ENCODE assay signal across 8 cellular contexts in the genomic region with DNA sequence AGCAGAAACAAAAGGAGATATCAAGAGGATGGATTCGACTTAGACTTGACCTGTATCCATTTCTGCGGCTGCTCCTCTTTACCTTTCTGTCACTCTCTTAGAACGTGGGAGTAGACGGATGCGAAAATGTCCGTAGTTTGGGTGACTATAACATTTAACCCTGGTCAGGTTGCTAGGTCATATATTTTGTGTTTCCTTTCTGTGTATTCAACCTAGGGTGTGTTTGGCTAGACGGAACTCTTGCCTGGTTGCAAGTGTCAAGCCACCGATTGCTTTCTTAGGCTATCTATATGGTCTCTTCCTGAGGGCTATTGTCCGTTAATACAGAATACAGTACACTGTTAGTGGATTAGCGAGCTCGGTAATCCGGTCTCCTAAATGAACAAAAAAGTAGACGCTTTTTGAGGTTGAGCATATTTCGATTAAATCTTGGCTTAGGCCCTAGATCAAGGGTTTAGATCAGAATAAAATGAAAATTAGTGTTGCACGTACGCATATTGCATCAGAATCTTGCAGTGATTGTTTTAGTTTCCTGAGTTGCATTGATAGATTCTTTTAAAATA. TPM values are rescaled to one million over a fixed set of nuclear protein-coding genes. Genes with fewer than 3 reads are reported as not detected.
DNase-seq lines count a peak whose midpoint lies in the region; ATAC-seq and TF ChIP-seq lines count a peak whose summit lies in the region.

No MANE protein-coding gene starts in this region.

- peak overlapping the region; percentile 90 for H3K4me3 Mint-ChIP-seq in endodermal cell

- no peak overlapping the region for H3K4ac ChIP-seq in neuronal stem cell (ENCODE audit: low read length)

- no peak overlapping the region for H3K14ac ChIP-seq in neuronal stem cell (ENCODE audit: low read length)

- no peak overlapping the region for H4K91ac ChIP-seq in neuronal stem cell (ENCODE audit: low read depth, low read length, poor library complexity)

- H3K4me3 ChIP-seq in endodermal cell (ENCODE audit: low read length) (peak overlapping the region; percentile 95), neuronal stem cell (ENCODE audit: low read length in 2 of 2) (peak overlapping the region; percentile 91 to 98)

- DNase-seq in NCI-H510A treated with DMSO at 0.1 percent for 48 hours (lab: John Stamatoyannopoulos, UW) = peak; percentile 49
- DNase-seq in NCI-H510A (lab: John Stamatoyannopoulos, UW) = no peak
- peak; percentile 63 for DNase-seq in RKO (ENCODE audit: low spot score)
- DNase-seq in endodermal cell = peak; percentile 48
- peak; percentile 2 for DNase-seq in neuronal stem cell (ENCODE audit: low spot score)
- no peak for DNase-seq in stimulated activated CD4-positive, alpha-beta T cell treated with anti-CD3 and anti-CD28 coated beads, Interleukin-4, amount 100 ng/mL, for 1 hour
- no peak for DNase-seq in cortex of kidney (lab: John Stamatoyannopoulos, UW)

- H3K27ac ChIP-seq in endodermal cell (ENCODE audit: low read depth, low read length) = peak overlapping the region; percentile 0
- no peak overlapping the region for H3K27ac ChIP-seq in neuronal stem cell (replicated peaks; ENCODE audit: low read length)

- H3K4me1 ChIP-seq in endodermal cell (ENCODE audit: control insufficient read depth, insufficient read depth, low read length) (peaks cover 9% of the 10 kb centered on the region), neuronal stem cell (ENCODE audit: control insufficient read depth in 2 of 2, insufficient read depth in 1 of 2, low read depth in 1 of 2, low read length in 2 of 2) (peaks cover 3 to 6% of the 10 kb centered on the region in 2 donors)

- no peak overlapping the region for H2AFZ ChIP-seq in neuronal stem cell (ENCODE audit: low read length)

- H3K18ac ChIP-seq in neuronal stem cell (ENCODE audit: low read length) = no peak overlapping the region

- peaks cover 6% of the 10 kb centered on the region for H3K79me1 ChIP-seq in neuronal stem cell (ENCODE audit: low read depth, low read length)

- no peak for TF ChIP-seq CTCF in endodermal cell (conservative IDR thresholded peaks at IDR 0.05)

- H3K9me3 ChIP-seq in endodermal cell (ENCODE audit: control insufficient read depth, low read length) (no peaks in the 10 kb centered on the region), neuronal stem cell (replicated peaks in 1 of 2; ENCODE audit: control insufficient read depth in 2 of 2, insufficient read depth in 1 of 2, low read depth in 1 of 2, low read length in 2 of 2) (peaks cover 0 to 8% of the 10 kb centered on the region in 2 donors)

- no peak overlapping the region for H2BK5ac ChIP-seq in neuronal stem cell (ENCODE audit: low read length)

- H2BK15ac ChIP-seq in neuronal stem cell (ENCODE audit: low read length) = no peak overlapping the region

- no peaks in the 10 kb centered on the region for H3K9me3 Mint-ChIP-seq in endodermal cell

- H3K27me3 Mint-ChIP-seq in endodermal cell (ENCODE audit: insufficient read depth) = peaks cover 5% of the 10 kb centered on the region

- no peaks in the 10 kb centered on the region for H3K27me3 ChIP-seq in endodermal cell (ENCODE audit: control insufficient read depth, insufficient read depth, low read length, poor library complexity, severe bottlenecking)
- no peaks in the 10 kb centered on the region for H3K27me3 ChIP-seq in neuronal stem cell (ENCODE audit: control insufficient read depth in 3 of 3, insufficient read depth in 3 of 3, low read depth in 1 of 3, low read length in 3 of 3)

- WGBS in endodermal cell (ENCODE audit: insufficient coverage in 1 of 2, insufficient read length in 1 of 2), 2 experiments = 0% methylated on average over 11 to 16 of the region's 16 CpGs
- WGBS in neuronal stem cell (ENCODE audit: extremely low coverage in 2 of 2, insufficient read length in 2 of 2, insufficient replicate concordance in 1 of 2), 2 donors = no CpG with 5 or more reads among the region's 16 CpGs

- no peak overlapping the region for H3K23ac ChIP-seq in neuronal stem cell (ENCODE audit: low read depth, low read length, poor library complexity)

- H2BK12ac ChIP-seq in neuronal stem cell (ENCODE audit: low read length) = no peak overlapping the region

- H3K27ac Mint-ChIP-seq in endodermal cell = peak overlapping the region; percentile 86

- peaks cover 36% of the 10 kb centered on the region for H3K4me1 Mint-ChIP-seq in endodermal cell

- H4K8ac ChIP-seq in neuronal stem cell (ENCODE audit: low read depth, low read length) = no peak overlapping the region

- no peak overlapping the region for H2AK5ac ChIP-seq in neuronal stem cell (ENCODE audit: low read depth, low read length)

- H3K4me2 ChIP-seq in neuronal stem cell (ENCODE audit: insufficient read depth, low read length, poor library complexity, severe bottlenecking) = peak overlapping the region; percentile 78

- peak overlapping the region; percentile 36 for H3K9ac ChIP-seq in endodermal cell (ENCODE audit: extremely low read depth, low read length, poor library complexity, severe bottlenecking)
- H3K9ac ChIP-seq in neuronal stem cell (ENCODE audit: low read depth, low read length, poor library complexity) = peak overlapping the region; percentile 86

- H3K36me3 ChIP-seq in endodermal cell (ENCODE audit: control insufficient read depth, insufficient read depth, low read length) (no peaks in the 10 kb centered on the region), neuronal stem cell (replicated peaks in 1 of 2; ENCODE audit: control insufficient read depth in 2 of 2, insufficient read depth in 2 of 2, low read length in 2 of 2) (peaks cover 0 to 20% of the 10 kb centered on the region in 2 donors)

- ATAC-seq in GM18907 (IDR thresholded peaks at IDR 0.05; ENCODE audit: unreplicated experiment) = no peak

- no peak overlapping the region for H2BK120ac ChIP-seq in neuronal stem cell (ENCODE audit: low read depth, low read length)

- H3K36me3 Mint-ChIP-seq in endodermal cell (ENCODE audit: low read depth) = peaks cover 6% of the 10 kb centered on the region

RNA-seq across cellular contexts. Expression of a gene that starts 1.2 kb away (rescaled TPM):
- 10 to 100 TPM; 41.7 to 45.0 TPM for total RNA-seq in endodermal cell
- 43.7 TPM for polyA plus RNA-seq in endodermal cell (2013, experiment 1 of 2)
- polyA plus RNA-seq in endodermal cell (2013, experiment 2 of 2) = 40.6 TPM
- polyA plus RNA-seq in neuronal stem cell (2013, experiment 1 of 2) = 21.3 TPM
- 24.0 TPM for polyA plus RNA-seq in neuronal stem cell (2013, experiment 2 of 2)

RNA-seq across cellular contexts. Expression of a gene that starts 1.2 kb away (rescaled TPM):
- total RNA-seq in endodermal cell = under 1 TPM; 0.49 to 0.51 TPM
- polyA plus RNA-seq in endodermal cell (2013, experiment 1 of 2) = 0.78 TPM
- 0.91 TPM for polyA plus RNA-seq in endodermal cell (2013, experiment 2 of 2)
- polyA plus RNA-seq in neuronal stem cell (2013, experiment 1 of 2) = 0.60 TPM
- polyA plus RNA-seq in neuronal stem cell (2013, experiment 2 of 2) = 0.53 TPM

RNA-seq across cellular contexts. Expression of a gene that starts 46.6 kb away (rescaled TPM):
- 10 to 100 TPM; 55.4 to 68.0 TPM for total RNA-seq in endodermal cell
- 47.6 TPM for polyA plus RNA-seq in endodermal cell (2013, experiment 1 of 2)
- polyA plus RNA-seq in endodermal cell (2013, experiment 2 of 2) = 44.3 TPM
- 32.9 TPM for polyA plus RNA-seq in neuronal stem cell (2013, experiment 1 of 2)
- 32.5 TPM for polyA plus RNA-seq in neuronal stem cell (2013, experiment 2 of 2)

Comparison
In these comparisons a context has a peak if more than half of its experiments do, and no peak if none do; other contexts are left out.
1. DNase-seq: peak in NCI-H510A treated with DMSO at 0.1 percent for 48 hours (single experiment), RKO (single experiment), endodermal cell (single experiment) and neuronal stem cell (single experiment); none in NCI-H510A (single experiment), stimulated activated CD4-positive, alpha-beta T cell treated with anti-CD3 and anti-CD28 coated beads, Interleukin-4, amount 100 ng/mL, for 1 hour (single experiment) and cortex of kidney (single experiment).